In genomic region chr2:201235865-201236811, GRCh38 we compare ENCODE assay signal across 8 cellular contexts. TPM values are rescaled to one million over a fixed set of nuclear protein-coding genes. Genes with fewer than 3 reads are reported as not detected.
DNase-seq lines count a peak whose midpoint lies in the region; ATAC-seq and TF ChIP-seq lines count a peak whose summit lies in the region.

No MANE protein-coding gene starts in this region.

- no peaks in the 10 kb centered on the region for H3K9me3 ChIP-seq in fibroblast of lung (ENCODE audit: control insufficient read depth, insufficient read depth, low read depth, low read length)
- no peaks in the 10 kb centered on the region for H3K9me3 ChIP-seq in neural progenitor cell (ENCODE audit: low read depth)

- no peaks in the 10 kb centered on the region for H3K9me3 Mint-ChIP-seq in neural progenitor cell

- H3K4me2 ChIP-seq in fibroblast of lung (ENCODE audit: extremely low read depth, insufficient read depth, low read length) (peak overlapping the region; percentile 56), neural progenitor cell (no peak overlapping the region)

- no peak overlapping the region for H3K9ac ChIP-seq in fibroblast of lung (ENCODE audit: insufficient read depth, low read length)
- no peak overlapping the region for H3K9ac ChIP-seq in neural progenitor cell

- peaks cover 2% of the 10 kb centered on the region for H3K4me1 Mint-ChIP-seq in neural progenitor cell

- no peak overlapping the region for H3K27ac Mint-ChIP-seq in neural progenitor cell

- H4K20me1 ChIP-seq in fibroblast of lung (ENCODE audit: control insufficient read depth, extremely low read depth, insufficient read depth, low read length) (no peaks in the 10 kb centered on the region), neural progenitor cell (ENCODE audit: low read depth) (no peaks in the 10 kb centered on the region)

- H3F3A ChIP-seq in neural progenitor cell (ENCODE audit: low read depth) = no peaks in the 10 kb centered on the region

- H3K27me3 Mint-ChIP-seq in neural progenitor cell (ENCODE audit: insufficient read depth, low read depth) = no peaks in the 10 kb centered on the region

- ATAC-seq in HG03196 (IDR thresholded peaks at IDR 0.05; ENCODE audit: unreplicated experiment) (no peak), GM18498 (IDR thresholded peaks at IDR 0.05; ENCODE audit: unreplicated experiment) (no peak)

- H3K36me3 Mint-ChIP-seq in neural progenitor cell = no peaks in the 10 kb centered on the region

- H3K4me1 ChIP-seq in fibroblast of lung (ENCODE audit: control insufficient read depth, extremely low read depth, insufficient read depth, low read length) (peaks cover 16% of the 10 kb centered on the region), neural progenitor cell (no peaks in the 10 kb centered on the region)

- H3K27me3 ChIP-seq in fibroblast of lung (ENCODE audit: control insufficient read depth, insufficient read depth, low read length) = no peaks in the 10 kb centered on the region
- H3K27me3 ChIP-seq in neural progenitor cell = no peaks in the 10 kb centered on the region

- H3K79me2 ChIP-seq in fibroblast of lung (ENCODE audit: control insufficient read depth, insufficient read depth, low read length) (no peaks in the 10 kb centered on the region), neural progenitor cell (ENCODE audit: low read depth) (no peaks in the 10 kb centered on the region)

- no peak overlapping the region for H3K4me3 Mint-ChIP-seq in neural progenitor cell

- H2AFZ ChIP-seq in fibroblast of lung (ENCODE audit: low read length) (peak overlapping the region; percentile 68), neural progenitor cell (replicated peaks) (peak overlapping the region; percentile 39)

- peak overlapping the region in 1 of 4 experiments; percentile 15 for H3K4me3 ChIP-seq in fibroblast of lung (replicated peaks in 1 of 4; ENCODE audit: control extremely low read depth in 1 of 4, insufficient read depth in 1 of 4, low read depth in 3 of 4, low read length in 4 of 4)
- H3K4me3 ChIP-seq in neural progenitor cell = no peak overlapping the region

- H3K36me3 ChIP-seq in fibroblast of lung (ENCODE audit: control insufficient read depth, insufficient read depth, low read length) (no peaks in the 10 kb centered on the region), neural progenitor cell (no peaks in the 10 kb centered on the region)

- DNase-seq in Ammon's horn (ENCODE audit: low spot score) = peak; percentile 63
- peak; percentile 61 for DNase-seq in GM20000 (ENCODE audit: low spot score)
- DNase-seq in NCI-H82 treated with DMSO at 0.1 percent for 48 hours (lab: John Stamatoyannopoulos, UW; ENCODE audit: unreplicated experiment) = peak; percentile 28
- DNase-seq in activated CD8-positive, alpha-beta memory T cell treated with anti-CD3 and anti-CD28 coated beads, Interleukin-2, amount 50 U/mL, for 4 hours = peak; percentile 46
- DNase-seq in fibroblast of lung (ENCODE audit: low read depth in 2 of 2) = peak; percentile 67 to 88
- DNase-seq in neural progenitor cell (ENCODE audit: low spot score) = peak; percentile 77

- no peak overlapping the region for H3K27ac ChIP-seq in fibroblast of lung (ENCODE audit: insufficient read depth, low read length)
- no peak overlapping the region for H3K27ac ChIP-seq in neural progenitor cell

- peak; percentile 32 for TF ChIP-seq CTCF in GM20000 (IDR thresholded peaks at IDR 0.05; ENCODE audit: extremely low read depth, missing control alignments)
- peak; percentile 50 to 57 for TF ChIP-seq CTCF in fibroblast of lung (conservative IDR thresholded peaks at IDR 0.05 in 1 of 2, IDR thresholded peaks at IDR 0.05 in 1 of 2; ENCODE audit: low read depth in 1 of 2, low read length in 2 of 2)
- peak; percentile 71 for TF ChIP-seq CTCF in neural progenitor cell (IDR thresholded peaks at IDR 0.05)

RNA-seq across cellular contexts. Expression of gene CASP8, which starts 24.2 kb away (rescaled TPM):
- total RNA-seq in fibroblast of lung (31.5 and 38.3 TPM in 2 replicates), neural progenitor cell (ENCODE audit: low replicate concordance) (2.1 and 3.1 TPM in 2 replicates)
- 19.7 and 22.6 TPM in 2 replicates for polyA plus RNA-seq in fibroblast of lung
- polyA plus RNA-seq in fibroblast of lung (2012) = 12.6 and 15.2 TPM in 2 replicates
- 3.8 and 4.9 TPM in 2 replicates for polyA minus RNA-seq in fibroblast of lung (ENCODE audit: low replicate concordance)

RNA-seq across cellular contexts. Expression of gene CASP10, which starts 53.2 kb away (rescaled TPM):
- 4.9 and 8.1 TPM in 2 replicates for total RNA-seq in fibroblast of lung
- 5.0 and 5.5 TPM in 2 replicates for polyA plus RNA-seq in fibroblast of lung
- polyA plus RNA-seq in fibroblast of lung (2012) = 2.5 and 2.9 TPM in 2 replicates
- polyA minus RNA-seq in fibroblast of lung (ENCODE audit: low replicate concordance) = 2.2 and 6.8 TPM in 2 replicates
- total RNA-seq in neural progenitor cell (ENCODE audit: low replicate concordance) = 1.4 and 2.2 TPM in 2 replicates
